ENCODE assay signal across 1 cellular context in genomic region chr22:18609461-18609860, GRCh38. TPM values are rescaled to one million over a fixed set of nuclear protein-coding genes. Genes with fewer than 3 reads are reported as not detected.
"Had no signal": no experiment of that assay in that cellular context is flagged by ENCODE, and none has a peak within 500 bp of the region (broad histone marks: within the 10 kb centered on the region; RNA-seq: fewer than 3 reads in every experiment).

No MANE protein-coding gene starts in this region.

RNA-seq across cellular contexts. Expression of gene RIMBP3, which starts 2.3 kb away (rescaled TPM):
- polyA plus RNA-seq: endothelial cell of umbilical vein had no signal
